In the genomic region with DNA sequence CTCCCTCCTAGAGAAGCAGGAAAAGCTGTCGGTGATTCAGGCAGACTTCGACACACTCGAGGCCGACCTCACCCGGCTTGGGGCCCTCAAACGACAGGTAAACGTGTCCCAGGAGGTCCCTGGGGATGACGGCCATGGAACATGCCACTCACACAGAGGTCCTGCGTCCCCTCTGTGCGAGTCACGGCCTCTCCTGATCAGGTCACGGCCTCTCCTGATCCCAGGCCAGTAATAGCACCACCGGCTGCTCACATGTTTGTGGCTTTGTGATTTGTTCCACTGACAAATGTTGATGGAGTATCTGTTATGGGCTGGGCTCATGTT, we compare ENCODE assay signal across 26 cellular contexts.
"Had no signal": no experiment of that assay in that cellular context is flagged by ENCODE, and none has a peak within 500 bp of the region (broad histone marks: within the 10 kb centered on the region; RNA-seq: fewer than 3 reads in every experiment).

No MANE protein-coding gene starts in this region.

- H3K27me3 ChIP-seq: brain microvascular endothelial cell, dorsolateral prefrontal cortex, heart right ventricle, transverse colon, uterus had no signal

- H3K27ac ChIP-seq: brain microvascular endothelial cell, dorsolateral prefrontal cortex, epithelial cell of prostate, heart right ventricle, transverse colon, uterus had no signal

- H3K4me3 ChIP-seq: dorsolateral prefrontal cortex, heart right ventricle, lung, smooth muscle cell, transverse colon, uterus had no signal

- FAIRE-seq: colon had no signal

- H3K36me3 Mint-ChIP-seq: activated naive CD4-positive, alpha-beta T cell treated with anti-CD3 and anti-CD28 coated beads, Interleukin-2, amount 50 U/mL, for 24 hours; natural killer cell treated with Interleukin-12 subunit alpha and Interleukin-12 subunit beta and Interleukin-15 and Interleukin-18, amount 100 ng/mL, for 72 hours had no signal

- H3K4me3 Mint-ChIP-seq: activated naive CD4-positive, alpha-beta T cell treated with anti-CD3 and anti-CD28 coated beads, Interleukin-2, amount 50 U/mL, for 24 hours; effector memory CD8-positive, alpha-beta T cell; stimulated activated naive B cell treated with anti-CD40 and anti-IgM and Interleukin-4, amounts not matched to agents 10 μg/mL and 1 μg/mL and 100 μg/mL, for 72 hours; T-helper 17 cell had no signal

- H3K9me3 ChIP-seq: heart right ventricle, transverse colon, uterus had no signal

- H3K9me3 Mint-ChIP-seq: activated naive CD4-positive, alpha-beta T cell treated with anti-CD3 and anti-CD28 coated beads, Interleukin-2, amount 50 U/mL, for 24 hours; effector memory CD8-positive, alpha-beta T cell; natural killer cell treated with Interleukin-12 subunit alpha and Interleukin-12 subunit beta and Interleukin-15 and Interleukin-18, amount 100 ng/mL, for 72 hours; stimulated activated naive B cell treated with anti-CD40 and anti-IgM and Interleukin-4, amounts not matched to agents 10 μg/mL and 1 μg/mL and 100 μg/mL, for 72 hours had no signal

- H3K27ac Mint-ChIP-seq: activated naive CD4-positive, alpha-beta T cell treated with anti-CD3 and anti-CD28 coated beads, Interleukin-2, amount 50 U/mL, for 24 hours; effector memory CD8-positive, alpha-beta T cell; natural killer cell treated with Interleukin-12 subunit alpha and Interleukin-12 subunit beta and Interleukin-15 and Interleukin-18, amount 100 ng/mL, for 72 hours; stimulated activated naive B cell treated with anti-CD40 and anti-IgM and Interleukin-4, amounts not matched to agents 10 μg/mL and 1 μg/mL and 100 μg/mL, for 72 hours; T-helper 17 cell had no signal

- H3K4me1 ChIP-seq: uterus had no signal

- H3K4me2 ChIP-seq: smooth muscle cell had no signal

- H3K27me3 Mint-ChIP-seq: activated naive CD4-positive, alpha-beta T cell treated with anti-CD3 and anti-CD28 coated beads, Interleukin-2, amount 50 U/mL, for 24 hours; natural killer cell treated with Interleukin-12 subunit alpha and Interleukin-12 subunit beta and Interleukin-15 and Interleukin-18, amount 100 ng/mL, for 72 hours; T-helper 17 cell had no signal

- DNase-seq: activated CD4-positive, alpha-beta T cell treated with anti-CD3 and anti-CD28 coated beads, Interleukin-2, amount 50 U/mL, for 1 hour; activated gamma-delta T cell treated with Interleukin-2 at 50 U/mL for 16 hours; activated T-cell treated with anti-CD3 and anti-CD28 coated beads, Interleukin-2, amount 50 U/mL, for 1 hour; anterior cingulate cortex; brain microvascular endothelial cell; central memory CD4-positive, alpha-beta T cell; effector memory CD8-positive, alpha-beta T cell; heart right ventricle; occipital lobe; stimulated activated CD4-positive, alpha-beta T cell treated with anti-CD3 and anti-CD28 coated beads, Interleukin-15, amount 100 ng/mL, for 24 hours; stimulated activated CD4-positive, alpha-beta T cell treated with anti-CD3 and anti-CD28 coated beads, Interleukin-2, amount 100 ng/mL, for 48 hours; stimulated activated CD8-positive, alpha-beta memory T cell treated with anti-CD3 and anti-CD28 coated beads, Interleukin-4, amount 100 ng/mL, for 48 hours; stimulated activated naive B cell treated with anti-CD40 and anti-IgM and Interleukin-4, amounts not matched to agents 10 μg/mL and 1 μg/mL and 100 μg/mL, for 72 hours; SW 1271; T-helper 17 cell; transverse colon; uterus had no signal

- H3K36me3 ChIP-seq: brain microvascular endothelial cell, heart right ventricle, transverse colon, uterus had no signal

- ATAC-seq: effector memory CD8-positive, alpha-beta T cell; heart right ventricle; left lobe of liver; natural killer cell treated with Interleukin-12 subunit alpha and Interleukin-12 subunit beta and Interleukin-15 and Interleukin-18, amount 100 ng/mL, for 72 hours; sciatic nerve; stimulated activated naive B cell treated with anti-CD40 and anti-IgM and Interleukin-4, amounts not matched to agents 10 μg/mL and 1 μg/mL and 100 μg/mL, for 72 hours; T-helper 17 cell had no signal
